Comparison of ENCODE assay signal across 11 cellular contexts in genomic region chr4:79772510-79772909, GRCh38.
"Had no signal": no experiment of that assay in that cellular context is flagged by ENCODE, and none has a peak within 500 bp of the region (broad histone marks: within the 10 kb centered on the region; RNA-seq: fewer than 3 reads in every experiment).

No MANE protein-coding gene starts in this region.

- H3K4me2 ChIP-seq: GM23338 had no signal

- H3K9me3 ChIP-seq: HAP-1 had no signal

- H3K4me1 Mint-ChIP-seq: GM23338, H9 had no signal

- H3K4me3 ChIP-seq: GM23248, GM23338, HAP-1 had no signal

- H3K4me1 ChIP-seq: HAP-1 had no signal

- H3K27ac ChIP-seq: GM23248 had no signal

- H3K27ac Mint-ChIP-seq: GM23338, HFFc6 had no signal

- H2AFZ ChIP-seq: GM23248, GM23338 had no signal

- DNase-seq: GM23248, GOT3, H7, H9, HCEC 1CT, HFFc6 had no signal

- ATAC-seq: GM23338, HCT116 had no signal

- H3K36me3 ChIP-seq: HAP-1 had no signal

- H3K4me3 Mint-ChIP-seq: GM23338, H9, HFFc6 had no signal

- FAIRE-seq: H1, H54 had no signal

- H3K9ac ChIP-seq: GM23248 had no signal
